In genomic region chr1:209618756-209619420, GRCh38 we compare ENCODE assay signal across 14 cellular contexts. TPM values are rescaled to one million over a fixed set of nuclear protein-coding genes. Genes with fewer than 3 reads are reported as not detected.
DNase-seq lines count a peak whose midpoint lies in the region; ATAC-seq, FAIRE-seq and TF ChIP-seq lines count a peak whose summit lies in the region.
"Had no signal": no experiment of that assay in that cellular context is flagged by ENCODE, and none has a peak within 500 bp of the region (broad histone marks: within the 10 kb centered on the region; RNA-seq: fewer than 3 reads in every experiment).

No MANE protein-coding gene starts in this region.

- H3K27ac ChIP-seq in mammary epithelial cell (ENCODE audit: insufficient read depth, low read depth, low read length) (no peak overlapping the region), keratinocyte (ENCODE audit: control insufficient read depth, insufficient read depth, low read length) (no peak overlapping the region)
- H3K27ac ChIP-seq: upper lobe of left lung had no signal

- no peaks in the 10 kb centered on the region for H3K9me3 ChIP-seq in mammary epithelial cell (replicated peaks; ENCODE audit: insufficient read depth, low read length)
- no peaks in the 10 kb centered on the region for H3K9me3 ChIP-seq in keratinocyte (ENCODE audit: control insufficient read depth, low read depth, low read length)
- H3K9me3 ChIP-seq: upper lobe of left lung had no signal

- H3K79me2 ChIP-seq in mammary epithelial cell (ENCODE audit: insufficient read depth, low read length): peaks cover 29% of the 10 kb centered on the region
- no peaks in the 10 kb centered on the region for H3K79me2 ChIP-seq in keratinocyte (ENCODE audit: control insufficient read depth, insufficient read depth, low read length)

- H3K4me1 Mint-ChIP-seq in MCF 10A (ENCODE audit: insufficient read depth, unreplicated experiment) (peaks cover 43% of the 10 kb centered on the region), brain (peaks cover 56% of the 10 kb centered on the region)
- peaks cover 0 to 8% of the 10 kb centered on the region in 2 donors for H3K4me1 Mint-ChIP-seq in natural killer cell treated with Interleukin-12 subunit alpha and Interleukin-12 subunit beta and Interleukin-15 and Interleukin-18, amount 100 ng/mL, for 72 hours (ENCODE audit: low read depth in 2 of 2)

- FAIRE-seq in keratinocyte (lab: Jason Lieb, UNC): peak; percentile 53

- DNase-seq in MCF 10A (ENCODE audit: unreplicated experiment) (peak; percentile 63), mammary epithelial cell (no peak), keratinocyte (ENCODE audit: low read depth, low spot score) (peak; percentile 68), 8988T (no peak)
- no peak for DNase-seq in natural killer cell treated with Interleukin-12 subunit alpha and Interleukin-12 subunit beta and Interleukin-15 and Interleukin-18, amount 100 ng/mL, for 72 hours (ENCODE audit: low spot score)
- DNase-seq: activated CD8-positive, alpha-beta memory T cell treated with anti-CD3 and anti-CD28 coated beads, Interleukin-2, amount 50 U/mL, for 4 hours; effector CD8-positive, alpha-beta T cell; GF-D8; NCI-H1930 had no signal

- H3K27me3 ChIP-seq in mammary epithelial cell (ENCODE audit: insufficient read depth, low read length): no peaks in the 10 kb centered on the region
- no peaks in the 10 kb centered on the region for H3K27me3 ChIP-seq in keratinocyte (ENCODE audit: control insufficient read depth, extremely low read depth, insufficient read depth, low read length)
- H3K27me3 ChIP-seq: upper lobe of left lung had no signal

- POLR2A ChIA-PET in MCF 10A (lab: Yijun Ruan, JAX): interaction anchor here (0.8 to 6.7 kb wide), 11 partner anchors 9 to 94 kb away, joined by 3 to 52 read pairs (median 4); no protein-coding TSS in a partner anchor

- H4K20me1 ChIP-seq in mammary epithelial cell (ENCODE audit: insufficient read depth, low read length) (peaks cover 69% of the 10 kb centered on the region), keratinocyte (ENCODE audit: control insufficient read depth, extremely low read depth, insufficient read depth, low read length) (peaks cover 90% of the 10 kb centered on the region)

- ATAC-seq in GM19463 (IDR thresholded peaks at IDR 0.05; ENCODE audit: unreplicated experiment): no peak
- no peak for ATAC-seq in natural killer cell treated with Interleukin-12 subunit alpha and Interleukin-12 subunit beta and Interleukin-15 and Interleukin-18, amount 100 ng/mL, for 72 hours
- ATAC-seq in HG03469 (IDR thresholded peaks at IDR 0.05; ENCODE audit: unreplicated experiment): no peak
- ATAC-seq: sciatic nerve had no signal

- H3K36me3 Mint-ChIP-seq in MCF 10A (ENCODE audit: insufficient read depth, unreplicated experiment) (peaks cover 100% of the 10 kb centered on the region), brain (peaks cover 3% of the 10 kb centered on the region)
- H3K36me3 Mint-ChIP-seq in natural killer cell treated with Interleukin-12 subunit alpha and Interleukin-12 subunit beta and Interleukin-15 and Interleukin-18, amount 100 ng/mL, for 72 hours: no peaks in the 10 kb centered on the region

- H3K27me3 Mint-ChIP-seq in MCF 10A (ENCODE audit: insufficient read depth, unreplicated experiment): no peaks in the 10 kb centered on the region
- peaks cover 2% of the 10 kb centered on the region for H3K27me3 Mint-ChIP-seq in brain
- peaks cover 0 to 3% of the 10 kb centered on the region in 2 donors for H3K27me3 Mint-ChIP-seq in natural killer cell treated with Interleukin-12 subunit alpha and Interleukin-12 subunit beta and Interleukin-15 and Interleukin-18, amount 100 ng/mL, for 72 hours

- 42% methylated on average over 5 of the region's 6 CpGs for WGBS in mammary epithelial cell (ENCODE audit: low coverage, missing lambda C conversion rate)

- H3K4me3 ChIP-seq in mammary epithelial cell (replicated peaks in 1 of 3; ENCODE audit: insufficient read depth in 1 of 3, low read depth in 2 of 3, low read length in 3 of 3): no peak overlapping the region
- no peak overlapping the region for H3K4me3 ChIP-seq in keratinocyte (ENCODE audit: control insufficient read depth in 2 of 3, extremely low read depth in 1 of 3, insufficient read depth in 2 of 3, low read depth in 1 of 3, low read length in 3 of 3)
- H3K4me3 ChIP-seq: upper lobe of left lung had no signal

- H3K27ac Mint-ChIP-seq in MCF 10A (ENCODE audit: low read depth, unreplicated experiment): peak overlapping the region; percentile 24
- peak overlapping the region in 3 of 5 experiments; percentile 60 to 83 (median 76) for H3K27ac Mint-ChIP-seq in brain
- no peak overlapping the region for H3K27ac Mint-ChIP-seq in natural killer cell treated with Interleukin-12 subunit alpha and Interleukin-12 subunit beta and Interleukin-15 and Interleukin-18, amount 100 ng/mL, for 72 hours

- peaks cover 93% of the 10 kb centered on the region for H3K36me3 ChIP-seq in mammary epithelial cell (ENCODE audit: insufficient read depth, low read length)
- peaks cover 78 to 98% of the 10 kb centered on the region in 2 experiments for H3K36me3 ChIP-seq in keratinocyte (ENCODE audit: control insufficient read depth in 2 of 2, extremely low read depth in 1 of 2, insufficient read depth in 2 of 2, low read length in 2 of 2)

- H3K9me3 Mint-ChIP-seq in MCF 10A (ENCODE audit: unreplicated experiment) (no peaks in the 10 kb centered on the region), brain (peaks cover 0 to 3% (median 0%) of the 10 kb centered on the region in 5 experiments)
- H3K9me3 Mint-ChIP-seq in natural killer cell treated with Interleukin-12 subunit alpha and Interleukin-12 subunit beta and Interleukin-15 and Interleukin-18, amount 100 ng/mL, for 72 hours: no peaks in the 10 kb centered on the region

- H2AFZ ChIP-seq in mammary epithelial cell (ENCODE audit: low read depth, low read length) (no peak overlapping the region), keratinocyte (ENCODE audit: control insufficient read depth, low read length) (no peak overlapping the region)

- CTCF ChIA-PET in MCF 10A (lab: Yijun Ruan, JAX) (interaction anchor here (0.7 to 6.6 kb wide), 18 partner anchors 9 to 205 kb away, joined by 3 to 71 read pairs (median 6); partner anchors contain the start of gene LAMB3), mammary epithelial cell (lab: Charles Lee; ENCODE audit: low non-redundant PET) (no interaction called here)

- dilution Hi-C loops in mammary epithelial cell (cut with HindIII; ENCODE audit: low sequenced_read_pairs) (no loop called here), keratinocyte (cut with MboI; ENCODE audit: extremely low pct_ligation_motif_present, low sequenced_read_pairs) (no loop called here)

- H3K9me1 ChIP-seq in keratinocyte (ENCODE audit: control insufficient read depth, extremely low read depth, insufficient read depth, low read length): no peaks in the 10 kb centered on the region

- intact Hi-C loops in MCF 10A (cut with micrococcal nuclease): no loop called here
- intact Hi-C loops in mammary epithelial cell (cut with micrococcal nuclease): no loop called here

- H3K4me1 ChIP-seq in mammary epithelial cell (ENCODE audit: insufficient read depth, low read length): no peaks in the 10 kb centered on the region
- no peaks in the 10 kb centered on the region for H3K4me1 ChIP-seq in keratinocyte (ENCODE audit: control insufficient read depth, extremely low read depth, insufficient read depth, low read length)

- no TSS peak for BruUV-seq in MCF 10A (replicated peaks; lab: Mats Ljungman, UMichigan)
- BruUV-seq in mammary epithelial cell (replicated peaks; lab: Mats Ljungman, UMichigan): no TSS peak

- H3K4me3 Mint-ChIP-seq in MCF 10A (ENCODE audit: unreplicated experiment) (no peak overlapping the region), brain (no peak overlapping the region)
- H3K4me3 Mint-ChIP-seq in natural killer cell treated with Interleukin-12 subunit alpha and Interleukin-12 subunit beta and Interleukin-15 and Interleukin-18, amount 100 ng/mL, for 72 hours: no peak overlapping the region

- H3K9ac ChIP-seq in mammary epithelial cell (ENCODE audit: insufficient read depth, low read length) (no peak overlapping the region), keratinocyte (ENCODE audit: control insufficient read depth, extremely low read depth, insufficient read depth, low read length) (no peak overlapping the region)

- in situ Hi-C loops in mammary epithelial cell (cut with MboI; ENCODE audit: low sequenced_read_pairs in 2 of 2): no loop called here

- TF ChIP-seq CTCF in MCF 10A (IDR thresholded peaks at IDR 0.05; ENCODE audit: unreplicated experiment) (no peak), mammary epithelial cell (conservative IDR thresholded peaks at IDR 0.05 in 1 of 2, IDR thresholded peaks at IDR 0.05 in 1 of 2; ENCODE audit: extremely low read depth in 1 of 2, insufficient read depth in 1 of 2, low read depth in 1 of 2, low read length in 2 of 2) (no peak), brain (conservative IDR thresholded peaks at IDR 0.05) (no peak), keratinocyte (optimal IDR thresholded peaks at IDR 0.05 in 1 of 3, IDR thresholded peaks at IDR 0.05 in 1 of 3, conservative IDR thresholded peaks at IDR 0.05 in 1 of 3; ENCODE audit: extremely low read depth in 1 of 3, insufficient read depth in 2 of 3, low read length in 3 of 3) (no peak)

- H3K4me2 ChIP-seq in mammary epithelial cell (ENCODE audit: insufficient read depth, low read depth, low read length) (no peak overlapping the region), keratinocyte (ENCODE audit: control insufficient read depth, extremely low read depth, insufficient read depth, low read depth, low read length) (no peak overlapping the region)

RNA-seq across cellular contexts. Expression of gene LAMB3, which starts 33.3 kb away (rescaled TPM):
- total RNA-seq in MCF 10A (2022) (999 and 1,572 TPM in 2 replicates), mammary epithelial cell (1,000 to 10,000 TPM in 1 of 2 donors, 100 to 1,000 TPM in 1; 920 to 2,749 TPM)
- polyA plus RNA-seq in mammary epithelial cell (1,283 TPM), brain (ENCODE audit: insufficient read depth, low read depth, low replicate concordance) (1.7 TPM), keratinocyte (659 to 1,206 TPM (median 953 TPM) in 3 replicates)
- polyA minus RNA-seq in mammary epithelial cell (1,625 TPM), keratinocyte (1,171 to 2,790 TPM (median 1,215 TPM) in 3 replicates)
- 649 TPM for polyA plus RNA-seq in keratinocyte (2011; ENCODE audit: low read depth)
- polyA plus RNA-seq in keratinocyte (2011; cell fraction: cytosol; rRNA removed): 240 and 422 TPM in 2 replicates
- 2,965 and 3,376 TPM in 2 replicates for polyA plus RNA-seq in keratinocyte (2011; cell fraction: nucleus; rRNA removed)
- polyA plus RNA-seq in keratinocyte (2012; ENCODE audit: low replicate concordance): 638 and 1,913 TPM in 2 replicates
- 1,139 TPM for polyA minus RNA-seq in keratinocyte (2011; cell fraction: cytosol; rRNA and poly(A)+ RNA removed)
- 3,983 and 4,160 TPM in 2 replicates for polyA minus RNA-seq in keratinocyte (2011; cell fraction: nucleus; rRNA and poly(A)+ RNA removed)
- total RNA-seq in natural killer cell treated with Interleukin-12 subunit alpha and Interleukin-12 subunit beta and Interleukin-15 and Interleukin-18, amount 100 ng/mL, for 72 hours: 1 to 10 TPM; 1.1 to 1.2 TPM

RNA-seq across cellular contexts. Expression of gene CAMK1G, which starts 35.4 kb away (rescaled TPM):
- total RNA-seq in MCF 10A (2022) (not detected in 2 replicates), mammary epithelial cell (not detected)
- polyA plus RNA-seq in mammary epithelial cell (not detected), brain (ENCODE audit: insufficient read depth, low read depth, low replicate concordance) (16.7 TPM), keratinocyte (0.02 TPM in 1 of 3 replicates, not detected in the others)
- polyA minus RNA-seq in mammary epithelial cell (not detected), keratinocyte (not detected in 3 replicates)
- polyA plus RNA-seq in keratinocyte (2011; ENCODE audit: low read depth): not detected
- polyA plus RNA-seq in keratinocyte (2011; cell fraction: cytosol; rRNA removed): not detected in 2 replicates
- polyA plus RNA-seq in keratinocyte (2011; cell fraction: nucleus; rRNA removed): not detected in 2 replicates
- 0.11 TPM in 1 of 2 replicates, not detected in the other for polyA plus RNA-seq in keratinocyte (2012; ENCODE audit: low replicate concordance)
- polyA minus RNA-seq in keratinocyte (2011; cell fraction: cytosol; rRNA and poly(A)+ RNA removed): not detected
- not detected in 2 replicates for polyA minus RNA-seq in keratinocyte (2011; cell fraction: nucleus; rRNA and poly(A)+ RNA removed)
- total RNA-seq in natural killer cell treated with Interleukin-12 subunit alpha and Interleukin-12 subunit beta and Interleukin-15 and Interleukin-18, amount 100 ng/mL, for 72 hours: not detected

RNA-seq across cellular contexts. Expression of gene G0S2, which starts 56.3 kb away (rescaled TPM):
- not detected in 2 replicates for total RNA-seq in MCF 10A (2022)
- total RNA-seq in mammary epithelial cell: 10 to 100 TPM in 1 of 2 donors, 1 to 10 TPM in 1; 8.2 to 35.9 TPM
- polyA plus RNA-seq in mammary epithelial cell: 20.8 TPM
- not detected for polyA minus RNA-seq in mammary epithelial cell
- 3.5 TPM for polyA plus RNA-seq in brain (ENCODE audit: insufficient read depth, low read depth, low replicate concordance)
- 31.1 to 60.5 TPM (median 46.2 TPM) in 3 replicates for polyA plus RNA-seq in keratinocyte
- 2.0 TPM for polyA plus RNA-seq in keratinocyte (2011; ENCODE audit: low read depth)
- polyA plus RNA-seq in keratinocyte (2011; cell fraction: cytosol; rRNA removed): 45.2 and 67.2 TPM in 2 replicates
- 31.3 and 33.3 TPM in 2 replicates for polyA plus RNA-seq in keratinocyte (2011; cell fraction: nucleus; rRNA removed)
- polyA plus RNA-seq in keratinocyte (2012; ENCODE audit: low replicate concordance): 3.9 and 107 TPM in 2 replicates
- polyA minus RNA-seq in keratinocyte: 10.4 to 24.7 TPM (median 10.7 TPM) in 3 replicates
- polyA minus RNA-seq in keratinocyte (2011; cell fraction: cytosol; rRNA and poly(A)+ RNA removed): 65.2 TPM
- 10.7 and 14.3 TPM in 2 replicates for polyA minus RNA-seq in keratinocyte (2011; cell fraction: nucleus; rRNA and poly(A)+ RNA removed)
- total RNA-seq in natural killer cell treated with Interleukin-12 subunit alpha and Interleukin-12 subunit beta and Interleukin-15 and Interleukin-18, amount 100 ng/mL, for 72 hours: 1 to 10 TPM; 2.3 to 3.3 TPM

Comparison
In these comparisons a context has a peak if more than half of its experiments do, and no peak if none do; other contexts are left out.
1. DNase-seq: peak in MCF 10A (single experiment) and keratinocyte (single experiment); none in mammary epithelial cell (single experiment), natural killer cell treated with Interleukin-12 subunit alpha and Interleukin-12 subunit beta and Interleukin-15 and Interleukin-18, amount 100 ng/mL, for 72 hours (single experiment) and 8988T (single experiment).
2. H3K27ac Mint-ChIP-seq: peak in MCF 10A (single experiment) and brain (3 of 5); none in natural killer cell treated with Interleukin-12 subunit alpha and Interleukin-12 subunit beta and Interleukin-15 and Interleukin-18, amount 100 ng/mL, for 72 hours (0 of 2).
3. RNA of gene LAMB3, which starts 33.3 kb away (total RNA-seq): 920 to 2,749 TPM in mammary epithelial cell and 999 to 1,572 TPM in MCF 10A; 1.1 to 1.2 TPM in natural killer cell treated with Interleukin-12 subunit alpha and Interleukin-12 subunit beta and Interleukin-15 and Interleukin-18, amount 100 ng/mL, for 72 hours; every median in the first group is over 100 times any median in the second.